Comparison of ENCODE assay signal across 8 cellular contexts in the genomic region with DNA sequence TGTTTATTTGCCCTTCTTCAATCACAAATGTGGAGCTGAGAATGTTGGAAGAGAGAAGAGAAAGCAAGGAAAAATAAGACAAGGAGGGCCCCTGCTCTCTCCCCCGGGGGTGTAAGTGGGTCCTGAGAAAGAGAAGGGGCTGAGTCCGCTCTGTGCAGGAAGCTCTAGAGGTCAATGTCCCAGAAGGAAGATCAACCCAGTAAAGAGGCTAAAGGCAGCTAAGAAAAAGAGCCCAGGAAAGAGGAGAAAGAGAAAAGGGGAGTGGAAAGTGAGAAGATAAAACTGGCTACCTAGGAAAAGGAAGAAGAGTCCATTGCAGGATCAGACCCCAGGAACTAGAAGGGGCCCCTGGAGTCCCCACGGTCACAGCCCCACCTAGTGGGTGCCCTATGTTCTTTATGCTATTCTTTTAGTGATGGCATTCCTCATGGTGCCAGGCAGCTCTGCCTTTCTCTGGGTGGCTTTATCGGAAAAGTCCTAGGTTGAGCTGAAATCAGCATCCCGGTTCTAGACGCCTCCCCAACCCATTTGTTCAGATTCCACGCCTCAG.
DNase-seq lines count a peak whose midpoint lies in the region; ATAC-seq and TF ChIP-seq lines count a peak whose summit lies in the region.

No MANE protein-coding gene starts in this region.

- CTCF ChIA-PET in Panc1 (lab: Charles Lee) = interaction anchor here (0.6 kb wide), 1 partner anchor 269 kb away, joined by 3 read pairs; no protein-coding TSS in a partner anchor

- H3K27me3 ChIP-seq in Panc1 (ENCODE audit: control insufficient read depth, insufficient read depth, low read length) (no peaks in the 10 kb centered on the region), esophagus (ENCODE audit: control insufficient read depth in 1 of 2, insufficient read depth in 2 of 2, low read length in 2 of 2) (no peaks in the 10 kb centered on the region), mucosa of stomach (ENCODE audit: control insufficient read depth, insufficient read depth, low read length) (no peaks in the 10 kb centered on the region)

- H3K9me3 ChIP-seq in ES-I3 (ENCODE audit: control insufficient read depth, insufficient read depth, low read length) = no peaks in the 10 kb centered on the region
- H3K9me3 ChIP-seq in Panc1 (ENCODE audit: control insufficient read depth, insufficient read depth, low read depth, low read length) = no peaks in the 10 kb centered on the region
- H3K9me3 ChIP-seq in esophagus (ENCODE audit: control insufficient read depth in 2 of 2, insufficient read depth in 1 of 2, low read depth in 1 of 2, low read length in 1 of 2) = no peaks in the 10 kb centered on the region
- no peaks in the 10 kb centered on the region for H3K9me3 ChIP-seq in mucosa of stomach (ENCODE audit: control insufficient read depth, low read length)

- 0 out of 2 replicates have a peak, but pooled peaks have one; percentile 56 for ATAC-seq in Panc1
- no peak for ATAC-seq in HG02840 (IDR thresholded peaks at IDR 0.05; ENCODE audit: low FRiP score, unreplicated experiment)

- 30 to 31% methylated on average over 7 of the region's 7 CpGs for WGBS in esophagus, 2 donors

- in situ Hi-C loops in Panc1 (cut with HindIII; ENCODE audit: low pct_unique_long_range_greater_than_20kb, low sequenced_read_pairs) = no loop called here

- H3K9ac ChIP-seq in ES-I3 (ENCODE audit: low read depth, low read length) = peak overlapping the region; percentile 26; the same call in 1 of the 2 replicates
- peak overlapping the region; percentile 88 for H3K9ac ChIP-seq in mucosa of stomach (ENCODE audit: low read length)

- intact Hi-C loops in Panc1 (cut with micrococcal nuclease; ENCODE audit: unreplicated experiment) = no loop called here

- H3K4me3 ChIP-seq in Panc1 (ENCODE audit: low read depth in 2 of 2, low read length in 2 of 2) (peak overlapping the region in 1 of 2 experiments; percentile 21; a peak in 2 of 4 replicates), esophagus (ENCODE audit: low read depth in 1 of 2, low read length in 2 of 2) (peak overlapping the region in 1 of 2 donors; percentile 20), mucosa of stomach (ENCODE audit: low read length) (no peak overlapping the region)

- BruUV-seq in Panc1 (replicated peaks; lab: Mats Ljungman, UMichigan) = no TSS peak

- TF ChIP-seq CTCF in Panc1 (IDR thresholded peaks at IDR 0.05) = peak; percentile 44; the same call in 1 of the 2 replicates

- H3K4me1 ChIP-seq in ES-I3 (ENCODE audit: insufficient read depth, low read length) = peaks cover 23% of the 10 kb centered on the region
- H3K4me1 ChIP-seq in Panc1 (ENCODE audit: control insufficient read depth, insufficient read depth, low read length) = no peaks in the 10 kb centered on the region
- H3K4me1 ChIP-seq in esophagus (ENCODE audit: control insufficient read depth in 2 of 2, insufficient read depth in 2 of 2, low read length in 1 of 2) = no peaks in the 10 kb centered on the region
- H3K4me1 ChIP-seq in mucosa of stomach (ENCODE audit: control insufficient read depth, insufficient read depth, low read length) = peaks cover 34% of the 10 kb centered on the region

- H3K36me3 ChIP-seq in ES-I3 (ENCODE audit: insufficient read depth, low read length) = no peaks in the 10 kb centered on the region
- H3K36me3 ChIP-seq in Panc1 (ENCODE audit: control insufficient read depth, insufficient read depth, low read length) = no peaks in the 10 kb centered on the region
- H3K36me3 ChIP-seq in esophagus (ENCODE audit: control insufficient read depth in 2 of 2, insufficient read depth in 2 of 2, low read length in 1 of 2) = no peaks in the 10 kb centered on the region
- no peaks in the 10 kb centered on the region for H3K36me3 ChIP-seq in mucosa of stomach (ENCODE audit: control insufficient read depth, insufficient read depth, low read length)

- DNase-seq in HPDE6-E6E7 (ENCODE audit: extremely low spot score) (peak; percentile 82), Panc1 (ENCODE audit: low read depth, low spot score) (no peak), NCI-H446 (lab: John Stamatoyannopoulos, UW) (no peak), GM19240 (ENCODE audit: insufficient read length, low spot score) (no peak)

- POLR2A ChIA-PET in Panc1 (lab: Charles Lee) = no interaction called here

- no peak overlapping the region for H3K27ac ChIP-seq in Panc1 (ENCODE audit: low read length)
- H3K27ac ChIP-seq in esophagus (ENCODE audit: low read depth in 2 of 2, low read length in 1 of 2) = peak overlapping the region; percentile 78 to 83
